In the genomic region with DNA sequence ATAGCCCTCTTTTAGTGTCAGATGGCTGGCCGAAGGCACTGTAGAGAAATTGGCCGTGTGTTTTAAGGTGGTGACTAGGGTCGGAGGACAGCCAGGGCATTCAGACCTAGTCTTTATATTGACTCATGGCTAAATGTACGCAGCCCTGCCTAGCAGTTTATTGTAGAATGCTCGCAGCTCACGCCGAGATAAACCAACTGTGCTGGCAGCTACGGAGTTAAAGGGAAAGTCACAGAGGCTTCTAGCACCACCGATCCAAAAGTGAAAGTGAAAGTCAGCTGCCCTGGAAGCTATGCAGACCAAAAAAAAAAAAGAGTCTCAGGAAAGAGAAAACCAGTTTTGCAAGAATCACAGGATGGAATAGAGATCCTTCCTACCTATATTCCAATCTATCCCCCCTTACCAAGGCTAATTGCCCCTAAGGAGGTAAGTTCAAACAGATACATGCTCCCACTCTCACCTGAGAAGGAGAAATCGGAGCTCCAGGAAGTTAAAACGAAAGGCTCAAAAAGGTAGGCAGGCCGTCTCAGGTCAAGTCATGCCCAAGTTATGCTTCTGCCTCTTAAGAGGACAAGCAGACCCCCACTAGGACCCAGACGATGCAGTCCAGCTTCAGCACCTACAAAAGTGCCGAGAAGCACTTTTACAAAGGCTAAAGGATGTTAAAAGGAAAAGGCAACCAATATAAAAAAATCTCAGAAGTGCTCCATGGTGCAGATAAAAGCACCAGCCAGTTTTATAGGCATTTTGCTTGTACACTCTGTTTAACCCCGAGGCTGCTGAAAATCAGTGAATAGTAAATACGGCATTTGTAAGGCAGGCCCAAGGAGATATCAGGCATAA, we compare ENCODE assay signal across 8 cellular contexts. TPM values are rescaled to one million over a fixed set of nuclear protein-coding genes. Genes with fewer than 3 reads are reported as not detected.
A peak's percentile ranks its signal among the peaks of the same experiment; 100 is the strongest.
DNase-seq lines count a peak whose midpoint lies in the region; ATAC-seq, FAIRE-seq and TF ChIP-seq lines count a peak whose summit lies in the region.

No MANE protein-coding gene starts in this region.

- no peak for TF ChIP-seq CTCF in neutrophil (IDR thresholded peaks at IDR 0.05)
- no peak for TF ChIP-seq CTCF in nephron progenitor cell (IDR thresholded peaks at IDR 0.05)

- H3K9me3 ChIP-seq in HUES6 (ENCODE audit: control insufficient read depth, insufficient read depth, low read depth, low read length) (peaks cover 10% of the 10 kb centered on the region; the same call in 1 of the 2 replicates), neutrophil (no peaks in the 10 kb centered on the region)

- H3K4me3 Mint-ChIP-seq in activated naive CD4-positive, alpha-beta T cell treated with anti-CD3 and anti-CD28 coated beads for 36 hours = no peak overlapping the region
- no peak overlapping the region for H3K4me3 Mint-ChIP-seq in nephron progenitor cell

- no peaks in the 10 kb centered on the region for H3K27me3 ChIP-seq in HUES6 (ENCODE audit: control insufficient read depth, insufficient read depth, low read length)
- H3K27me3 ChIP-seq in neutrophil = no peaks in the 10 kb centered on the region

- peak; percentile 52 for ATAC-seq in GM21576 (IDR thresholded peaks at IDR 0.05; ENCODE audit: unreplicated experiment)

- no peak for FAIRE-seq in RCC 7860 (lab: Jason Lieb, UNC)

- intact Hi-C loops in activated naive CD4-positive, alpha-beta T cell treated with anti-CD3 and anti-CD28 coated beads for 36 hours (cut with micrococcal nuclease) = loop anchor here (1.0 to 10.0 kb wide), 6 partner anchors 34 to 310 kb away; a partner anchor contains a TSS

- no peak overlapping the region for H3K27ac Mint-ChIP-seq in activated naive CD4-positive, alpha-beta T cell treated with anti-CD3 and anti-CD28 coated beads for 36 hours
- H3K27ac Mint-ChIP-seq in nephron progenitor cell = no peak overlapping the region

- no peak overlapping the region; the same call in 1 of the 2 replicates for H3K27ac ChIP-seq in HUES6 (ENCODE audit: low read depth, low read length)
- peak overlapping the region; percentile 79 for H3K27ac ChIP-seq in neutrophil

- H3K4me1 Mint-ChIP-seq in activated naive CD4-positive, alpha-beta T cell treated with anti-CD3 and anti-CD28 coated beads for 36 hours (ENCODE audit: low read depth) = peaks cover 15% of the 10 kb centered on the region
- H3K4me1 Mint-ChIP-seq in nephron progenitor cell = peaks cover 36% of the 10 kb centered on the region

- peak overlapping the region; percentile 58 for H3K4me3 ChIP-seq in HUES6 (ENCODE audit: low read depth, low read length)
- peak overlapping the region; percentile 81 to 97 for H3K4me3 ChIP-seq in neutrophil (ENCODE audit: low read depth in 1 of 2, low read length in 1 of 2)

- H3K36me3 Mint-ChIP-seq in activated naive CD4-positive, alpha-beta T cell treated with anti-CD3 and anti-CD28 coated beads for 36 hours (ENCODE audit: low read depth) = no peaks in the 10 kb centered on the region
- peaks cover 16% of the 10 kb centered on the region for H3K36me3 Mint-ChIP-seq in nephron progenitor cell (ENCODE audit: low read depth)

- H3K27me3 Mint-ChIP-seq in activated naive CD4-positive, alpha-beta T cell treated with anti-CD3 and anti-CD28 coated beads for 36 hours (ENCODE audit: low read depth) = no peaks in the 10 kb centered on the region
- H3K27me3 Mint-ChIP-seq in nephron progenitor cell (ENCODE audit: low read depth, poor library complexity) = peaks cover 7% of the 10 kb centered on the region

- H3K36me3 ChIP-seq in HUES6 (ENCODE audit: control insufficient read depth, insufficient read depth, low read length) (no peaks in the 10 kb centered on the region), neutrophil (no peaks in the 10 kb centered on the region)

- peak overlapping the region; percentile 22 for H3K9ac ChIP-seq in HUES6 (ENCODE audit: low read length)

- peaks cover 53% of the 10 kb centered on the region for H3K4me1 ChIP-seq in HUES6 (ENCODE audit: control insufficient read depth, insufficient read depth, low read length)
- H3K4me1 ChIP-seq in neutrophil (ENCODE audit: control insufficient read depth in 1 of 2, insufficient read depth in 1 of 2, low read depth in 1 of 2, low read length in 1 of 2) = peaks cover 32 to 39% of the 10 kb centered on the region in 2 experiments

- H3K9me3 Mint-ChIP-seq in activated naive CD4-positive, alpha-beta T cell treated with anti-CD3 and anti-CD28 coated beads for 36 hours = no peaks in the 10 kb centered on the region
- H3K9me3 Mint-ChIP-seq in nephron progenitor cell = peaks cover 26% of the 10 kb centered on the region

- CTCF ChIA-PET in activated naive CD4-positive, alpha-beta T cell treated with anti-CD3 and anti-CD28 coated beads for 36 hours (lab: Charles Lee) = interaction anchor here (0.6 to 2.2 kb wide), 5 partner anchors 7 to 552 kb away, joined by 3 to 10 read pairs (median 4); no protein-coding TSS in a partner anchor

- DNase-seq in DMS53 (lab: John Stamatoyannopoulos, UW) (peak; percentile 99), RCC 7860 (ENCODE audit: low spot score) (peak; percentile 72), germinal center (ENCODE audit: low spot score) (peak; percentile 56), nephron progenitor cell (no peak)
- DNase-seq in activated naive CD4-positive, alpha-beta T cell treated with anti-CD3 and anti-CD28 coated beads for 36 hours = peak; percentile 72

RNA-seq across cellular contexts. Expression of a gene that starts 24.8 kb away (rescaled TPM):
- total RNA-seq in activated naive CD4-positive, alpha-beta T cell treated with anti-CD3 and anti-CD28 coated beads for 36 hours = under 1 TPM; 0.35 to 0.50 TPM

RNA-seq across cellular contexts. Expression of a gene that starts 44.5 kb away (rescaled TPM):
- total RNA-seq in activated naive CD4-positive, alpha-beta T cell treated with anti-CD3 and anti-CD28 coated beads for 36 hours = not detected

RNA-seq across cellular contexts. Expression of a gene that starts 55.3 kb away (rescaled TPM):
- not detected for total RNA-seq in activated naive CD4-positive, alpha-beta T cell treated with anti-CD3 and anti-CD28 coated beads for 36 hours

RNA-seq across cellular contexts. Expression of a gene that starts 57.4 kb away (rescaled TPM):
- under 1 TPM in 1 of 2 experiments, not detected in 1; 0.81 TPM for total RNA-seq in activated naive CD4-positive, alpha-beta T cell treated with anti-CD3 and anti-CD28 coated beads for 36 hours
